In the genomic region with DNA sequence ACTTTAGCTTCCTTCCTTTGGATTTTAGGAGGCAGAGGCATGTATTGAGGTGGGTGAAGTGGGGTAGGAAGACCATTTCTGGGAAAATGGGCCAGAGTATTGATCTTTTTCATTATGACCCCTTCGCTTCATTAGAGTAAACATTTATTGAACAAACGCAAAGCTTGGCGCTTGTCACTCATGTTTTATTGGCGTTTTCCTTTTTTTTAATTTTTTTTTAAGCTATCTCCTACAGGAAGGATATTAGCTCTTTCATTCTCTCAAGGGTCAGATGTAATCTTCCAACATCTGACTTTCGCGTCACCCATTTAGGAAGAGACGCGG, we compare ENCODE assay signal across 8 cellular contexts. TPM values are rescaled to one million over a fixed set of nuclear protein-coding genes. Genes with fewer than 3 reads are reported as not detected.
DNase-seq lines count a peak whose midpoint lies in the region; ATAC-seq and TF ChIP-seq lines count a peak whose summit lies in the region.

No MANE protein-coding gene starts in this region.

- H3K36me3 ChIP-seq in ES-I3 (ENCODE audit: insufficient read depth, low read length) (peaks cover 4% of the 10 kb centered on the region; the same call in 1 of the 2 replicates), RWPE2 (ENCODE audit: low read depth) (peaks cover 32% of the 10 kb centered on the region), esophagus (ENCODE audit: control insufficient read depth in 2 of 2, insufficient read depth in 2 of 2, low read length in 1 of 2) (no peaks in the 10 kb centered on the region), prostate gland (no peaks in the 10 kb centered on the region)

- 24 to 27% methylated on average over 8 of the region's 8 CpGs for WGBS in esophagus, 2 donors
- whole genome bisulfite sequencing in prostate gland = 26% methylated on average over 8 of the region's 8 CpGs

- TF ChIP-seq POLR2A in prostate gland (IDR thresholded peaks at IDR 0.05) = no peak

- H3K4me3 ChIP-seq in RWPE2 (ENCODE audit: severe bottlenecking) = peak overlapping the region; percentile 82
- H3K4me3 ChIP-seq in esophagus (ENCODE audit: low read depth in 1 of 2, low read length in 2 of 2) = peak overlapping the region; percentile 88 to 96
- H3K4me3 ChIP-seq in prostate gland = peak overlapping the region; percentile 77 to 100

- peak overlapping the region; percentile 43 for H3K9ac ChIP-seq in ES-I3 (ENCODE audit: low read depth, low read length)

- intact Hi-C loops in prostate gland (cut with DNase I) = loop anchor here (5.0 kb wide), 2 partner anchors 143 to 348 kb away; partner anchors contain the start of gene ZFR

- ATAC-seq in RWPE2 (ENCODE audit: low read depth) (no peak), HG03045 (IDR thresholded peaks at IDR 0.05; ENCODE audit: unreplicated experiment) (no peak), GM21825 (IDR thresholded peaks at IDR 0.05; ENCODE audit: unreplicated experiment) (no peak), GM18867 (IDR thresholded peaks at IDR 0.05; ENCODE audit: unreplicated experiment) (no peak)

- H3K27me3 ChIP-seq in RWPE2 (ENCODE audit: insufficient read depth, poor library complexity, severe bottlenecking) (no peaks in the 10 kb centered on the region), esophagus (ENCODE audit: control insufficient read depth in 1 of 2, insufficient read depth in 2 of 2, low read length in 2 of 2) (no peaks in the 10 kb centered on the region), prostate gland (replicated peaks; ENCODE audit: insufficient read depth) (no peaks in the 10 kb centered on the region)

- TF ChIP-seq CTCF in RWPE2 (IDR thresholded peaks at IDR 0.05; ENCODE audit: poor library complexity, severe bottlenecking) = no peak
- TF ChIP-seq CTCF in prostate gland (IDR thresholded peaks at IDR 0.05) = no peak

- H3K27ac ChIP-seq in RWPE2 (ENCODE audit: poor library complexity, severe bottlenecking) = peak overlapping the region; percentile 71
- no peak overlapping the region for H3K27ac ChIP-seq in esophagus (ENCODE audit: low read depth in 2 of 2, low read length in 1 of 2)
- peak overlapping the region; percentile 96 to 100 for H3K27ac ChIP-seq in prostate gland

- DNase-seq in RWPE2 (ENCODE audit: low spot score) (no peak), prostate gland (ENCODE audit: low spot score) (no peak), NOMO-1 treated with dmso at 0.1 percent for 144 hours (lab: John Stamatoyannopoulos, UW; ENCODE audit: unreplicated experiment) (no peak)

- H3K4me1 ChIP-seq in ES-I3 (ENCODE audit: insufficient read depth, low read length) = peaks cover 16% of the 10 kb centered on the region
- H3K4me1 ChIP-seq in RWPE2 (ENCODE audit: insufficient read depth, poor library complexity, severe bottlenecking) = peaks cover 19% of the 10 kb centered on the region
- H3K4me1 ChIP-seq in esophagus (ENCODE audit: control insufficient read depth in 2 of 2, insufficient read depth in 2 of 2, low read length in 1 of 2) = no peaks in the 10 kb centered on the region
- H3K4me1 ChIP-seq in prostate gland (replicated peaks) = no peaks in the 10 kb centered on the region

- H3K9me3 ChIP-seq in ES-I3 (ENCODE audit: control insufficient read depth, insufficient read depth, low read length) = no peaks in the 10 kb centered on the region
- no peaks in the 10 kb centered on the region for H3K9me3 ChIP-seq in RWPE2 (ENCODE audit: severe bottlenecking)
- H3K9me3 ChIP-seq in esophagus (ENCODE audit: control insufficient read depth in 2 of 2, insufficient read depth in 1 of 2, low read depth in 1 of 2, low read length in 1 of 2) = no peaks in the 10 kb centered on the region
- H3K9me3 ChIP-seq in prostate gland = no peaks in the 10 kb centered on the region

RNA-seq across cellular contexts. Expression of gene SUB1, which starts 0.3 kb away (rescaled TPM):
- 100 to 1,000 TPM; 106 to 145 TPM for polyA plus RNA-seq in esophagus
- 100 to 1,000 TPM; 135 to 190 TPM for total RNA-seq in prostate gland

Comparison
In these comparisons a context has a peak if more than half of its experiments do, and no peak if none do; other contexts are left out.
1. H3K27ac ChIP-seq: peak in RWPE2 (single experiment) and prostate gland (2 of 2); none in esophagus (0 of 2).
2. Peak in every context shown above with its lines, with median percentiles within 50 percentile points of each other: H3K4me3 ChIP-seq.